29 cellular contexts compared by ENCODE assay signal in genomic region chr20:60986757-60987156, GRCh38.
"Had no signal": no experiment of that assay in that cellular context is flagged by ENCODE, and none has a peak within 500 bp of the region (broad histone marks: within the 10 kb centered on the region; RNA-seq: fewer than 3 reads in every experiment).

No MANE protein-coding gene starts in this region.

- ATAC-seq: natural killer cell; psoas muscle; right cardiac atrium; right lobe of liver; stimulated activated memory B cell treated with anti-CD40 and anti-IgM and Interleukin-4, amounts not matched to agents 10 μg/mL and 1 μg/mL and 100 μg/mL, for 72 hours; stimulated activated naive CD8-positive, alpha-beta T cell treated with anti-CD3 and anti-CD28 coated beads, Interleukin-15, amount 100 ng/mL, for 72 hours; stimulated activated naive CD8-positive, alpha-beta T cell treated with anti-CD3 and anti-CD28 coated beads, Interleukin-15, Interleukin-2, amounts not matched to agents 100 U/mL and 50 U/mL, for 24 hours; upper lobe of right lung had no signal

- H3K79me2 ChIP-seq: parathyroid adenoma had no signal

- H2AFZ ChIP-seq: neural progenitor cell, parathyroid adenoma had no signal

- H3K27ac ChIP-seq: neural progenitor cell, ovary, parathyroid adenoma, psoas muscle, right lobe of liver, sigmoid colon, skin epidermis, spleen, suprapubic skin, testis, tibial artery, transverse colon, upper lobe of right lung, uterus had no signal

- H3K4me2 ChIP-seq: neural progenitor cell, smooth muscle cell had no signal

- H3K9ac ChIP-seq: neural progenitor cell, parathyroid adenoma had no signal

- DNase-seq: natural killer cell; occipital lobe; ovary; posterior cingulate gyrus; psoas muscle; right cardiac atrium; right lobe of liver; sigmoid colon; spleen; stimulated activated CD4-positive, alpha-beta T cell treated with anti-CD3 and anti-CD28 coated beads, Interleukin-12 subunit alpha, Interleukin-12 subunit beta, amount 100 ng/mL, for 4 hours; stimulated activated CD4-positive, alpha-beta T cell treated with anti-CD3 and anti-CD28 coated beads, Interleukin-1b, Interleukin-23, amount 100 ng/mL, for 48 hours; stimulated activated CD4-positive, alpha-beta T cell treated with anti-CD3 and anti-CD28 coated beads, Interleukin-4, amount 100 ng/mL, for 1 hour; stimulated activated CD4-positive, alpha-beta T cell treated with anti-CD3 and anti-CD28 coated beads, Interleukin-4, amount 100 ng/mL, for 4 hours; stimulated activated CD8-positive, alpha-beta memory T cell treated with anti-CD3 and anti-CD28 coated beads, Interleukin-4, amount 100 ng/mL, for 48 hours; stimulated activated naive CD4-positive, alpha-beta T cell; stimulated activated naive CD8-positive, alpha-beta T cell treated with anti-CD3 and anti-CD28 coated beads, Interleukin-15, amount 100 ng/mL, for 72 hours; stimulated activated naive CD8-positive, alpha-beta T cell treated with anti-CD3 and anti-CD28 coated beads, Interleukin-15, Interleukin-2, amounts not matched to agents 100 U/mL and 50 U/mL, for 24 hours; substantia nigra; testis; tibial artery; transverse colon; upper lobe of right lung; uterus had no signal

- H3K4me3 ChIP-seq: neural progenitor cell, ovary, psoas muscle, right lobe of liver, sigmoid colon, skin epidermis, smooth muscle cell, spleen, suprapubic skin, testis, tibial artery, transverse colon, upper lobe of right lung, uterus had no signal

- H3K9me3 ChIP-seq: ovary, psoas muscle, right lobe of liver, sigmoid colon, suprapubic skin, testis, tibial artery, transverse colon, upper lobe of right lung, uterus had no signal

- H3K27me3 ChIP-seq: neural progenitor cell, ovary, right lobe of liver, sigmoid colon, spleen, testis, tibial artery, transverse colon, upper lobe of right lung, uterus had no signal

- H3K36me3 ChIP-seq: neural progenitor cell, ovary, right lobe of liver, sigmoid colon, spleen, suprapubic skin, tibial artery, transverse colon, upper lobe of right lung, uterus had no signal

- H3K4me1 ChIP-seq: neural progenitor cell, parathyroid adenoma, psoas muscle, right lobe of liver, sigmoid colon, spleen, suprapubic skin, testis, tibial artery, transverse colon, upper lobe of right lung, uterus had no signal
